In genomic region chr10:49167629-49168540, GRCh38 we compare ENCODE assay signal across 31 cellular contexts. TPM values are rescaled to one million over a fixed set of nuclear protein-coding genes. Genes with fewer than 3 reads are reported as not detected.
DNase-seq lines count a peak whose midpoint lies in the region; ATAC-seq and TF ChIP-seq lines count a peak whose summit lies in the region.
"Had no signal": no experiment of that assay in that cellular context is flagged by ENCODE, and none has a peak within 500 bp of the region (broad histone marks: within the 10 kb centered on the region; RNA-seq: fewer than 3 reads in every experiment).

No MANE protein-coding gene starts in this region.

- no peaks in the 10 kb centered on the region for H3K36me3 ChIP-seq in neural progenitor cell
- H3K36me3 ChIP-seq in gastrocnemius medialis = no peaks in the 10 kb centered on the region
- no peaks in the 10 kb centered on the region for H3K36me3 ChIP-seq in mammary epithelial cell (ENCODE audit: insufficient read depth, low read length)
- no peaks in the 10 kb centered on the region for H3K36me3 ChIP-seq in MG63
- H3K36me3 ChIP-seq: cardiac muscle cell, pancreas, right atrium auricular region had no signal

- in situ Hi-C loops in gastrocnemius medialis (cut with MboI; ENCODE audit: low sequenced_read_pairs in 4 of 4) (loop anchor here in 2 of 4 donors (10.0 to 25.0 kb wide), 2 partner anchors 183 to 506 kb away; no protein-coding TSS in a partner anchor), mammary epithelial cell (cut with MboI; ENCODE audit: low sequenced_read_pairs in 2 of 2) (no loop called here)

- H4K20me1 ChIP-seq in neural progenitor cell (ENCODE audit: low read depth) (no peaks in the 10 kb centered on the region), mammary epithelial cell (ENCODE audit: insufficient read depth, low read length) (no peaks in the 10 kb centered on the region)

- H3K4me1 Mint-ChIP-seq in dendritic cell treated with granulocyte-macrophage colony-stimulating factor and Interleukin-4, amounts not matched to agents 40 ng/mL and 50 ng/mL, for 4 days (ENCODE audit: low read depth) = peaks cover 99% of the 10 kb centered on the region
- H3K4me1 Mint-ChIP-seq in neural progenitor cell = peaks cover 15% of the 10 kb centered on the region

- H3K4me3 ChIP-seq in neural progenitor cell (no peak overlapping the region), gastrocnemius medialis (no peak overlapping the region), mammary epithelial cell (replicated peaks in 1 of 3; ENCODE audit: insufficient read depth in 1 of 3, low read depth in 2 of 3, low read length in 3 of 3) (no peak overlapping the region), MG63 (no peak overlapping the region)
- H3K4me3 ChIP-seq: cardiac muscle cell, esophagus muscularis mucosa, pancreas, right atrium auricular region, testis had no signal

- TF ChIP-seq POLR2A in gastrocnemius medialis (IDR thresholded peaks at IDR 0.05) = no peak

- H3K27ac Mint-ChIP-seq in dendritic cell treated with granulocyte-macrophage colony-stimulating factor and Interleukin-4, amounts not matched to agents 40 ng/mL and 50 ng/mL, for 4 days = peak overlapping the region; percentile 77
- H3K27ac Mint-ChIP-seq in neural progenitor cell = peak overlapping the region; percentile 38
- H3K27ac Mint-ChIP-seq: HFFc6 had no signal

- H3K4me1 ChIP-seq in neural progenitor cell (no peaks in the 10 kb centered on the region), gastrocnemius medialis (peaks cover 0 to 2% of the 10 kb centered on the region in 2 donors), mammary epithelial cell (ENCODE audit: insufficient read depth, low read length) (no peaks in the 10 kb centered on the region)
- H3K4me1 ChIP-seq: pancreas, testis had no signal

- no peaks in the 10 kb centered on the region for H3K9me3 Mint-ChIP-seq in dendritic cell treated with granulocyte-macrophage colony-stimulating factor and Interleukin-4, amounts not matched to agents 40 ng/mL and 50 ng/mL, for 4 days
- peaks cover 3% of the 10 kb centered on the region for H3K9me3 Mint-ChIP-seq in neural progenitor cell
- H3K9me3 Mint-ChIP-seq: activated B cell treated with CpG ODN at 0.5 μM for 24 hours; CD4-positive, CD25-positive, alpha-beta regulatory T cell; HFFc6; naive thymus-derived CD8-positive, alpha-beta T cell; stimulated activated naive CD8-positive, alpha-beta T cell treated with anti-CD3 and anti-CD28 coated beads, Interleukin-15, Interleukin-2, amounts not matched to agents 100 ng/mL and 50 ng/mL, for 24 hours had no signal

- H3K9ac ChIP-seq in neural progenitor cell = no peak overlapping the region
- no peak overlapping the region for H3K9ac ChIP-seq in mammary epithelial cell (ENCODE audit: insufficient read depth, low read length)

- H3K27ac ChIP-seq in neural progenitor cell = no peak overlapping the region
- no peak overlapping the region for H3K27ac ChIP-seq in gastrocnemius medialis
- no peak overlapping the region for H3K27ac ChIP-seq in mammary epithelial cell (ENCODE audit: insufficient read depth, low read depth, low read length)
- H3K27ac ChIP-seq: cardiac muscle cell, esophagus muscularis mucosa, pancreas, right atrium auricular region, RWPE1, testis had no signal

- peaks cover 2% of the 10 kb centered on the region for H3K27me3 Mint-ChIP-seq in dendritic cell treated with granulocyte-macrophage colony-stimulating factor and Interleukin-4, amounts not matched to agents 40 ng/mL and 50 ng/mL, for 4 days
- peaks cover 15% of the 10 kb centered on the region for H3K27me3 Mint-ChIP-seq in neural progenitor cell (ENCODE audit: insufficient read depth, low read depth)
- H3K27me3 Mint-ChIP-seq: activated B cell treated with CpG ODN at 0.5 μM for 24 hours; CD4-positive, CD25-positive, alpha-beta regulatory T cell had no signal

- CTCF ChIA-PET in mammary epithelial cell (lab: Charles Lee; ENCODE audit: low non-redundant PET) = no interaction called here

- no peak for TF ChIP-seq CTCF in neural progenitor cell (IDR thresholded peaks at IDR 0.05)
- TF ChIP-seq CTCF in gastrocnemius medialis (IDR thresholded peaks at IDR 0.05 in 4 of 5, conservative IDR thresholded peaks at IDR 0.05 in 1 of 5) = no peak
- no peak for TF ChIP-seq CTCF in mammary epithelial cell (conservative IDR thresholded peaks at IDR 0.05 in 1 of 2, IDR thresholded peaks at IDR 0.05 in 1 of 2; ENCODE audit: extremely low read depth in 1 of 2, insufficient read depth in 1 of 2, low read depth in 1 of 2, low read length in 2 of 2)

- H2AFZ ChIP-seq in neural progenitor cell (replicated peaks) = no peak overlapping the region
- H2AFZ ChIP-seq in mammary epithelial cell (ENCODE audit: low read depth, low read length) = no peak overlapping the region

- DNase-seq in cardiac septum (ENCODE audit: low spot score) (peak; percentile 27), Right ventricle myocardium superior (no peak), neural progenitor cell (ENCODE audit: low spot score) (no peak), gastrocnemius medialis (no peak), mammary epithelial cell (no peak), NOMO-1 treated with dmso at 0.1 percent for 144 hours (lab: John Stamatoyannopoulos, UW; ENCODE audit: unreplicated experiment) (no peak), MG63 (no peak)
- DNase-seq: activated B cell treated with CpG ODN at 0.5 μM for 24 hours; activated CD4-positive, alpha-beta T cell treated with anti-CD3 and anti-CD28 coated beads, Interleukin-2, amount 50 U/mL, for 1 hour; CD4-positive, CD25-positive, alpha-beta regulatory T cell; dermis blood vessel endothelial cell; DND-41; foreskin fibroblast; GOT3; HFFc6; IMR-90; naive thymus-derived CD8-positive, alpha-beta T cell; pancreas; stimulated activated CD4-positive, alpha-beta T cell treated with anti-CD3 and anti-CD28 coated beads, Interleukin-1b, Interleukin-23, amount 100 ng/mL, for 48 hours; T-helper 1 cell; testis had no signal

- no peaks in the 10 kb centered on the region for H3F3A ChIP-seq in neural progenitor cell (ENCODE audit: low read depth)

- ATAC-seq in Right ventricle myocardium superior (ENCODE audit: poor library complexity) (no peak), gastrocnemius medialis (no peak)
- ATAC-seq: naive thymus-derived CD8-positive, alpha-beta T cell had no signal

- H3K27me3 ChIP-seq in neural progenitor cell (no peaks in the 10 kb centered on the region), gastrocnemius medialis (no peaks in the 10 kb centered on the region), mammary epithelial cell (ENCODE audit: insufficient read depth, low read length) (peaks cover 2% of the 10 kb centered on the region), MG63 (no peaks in the 10 kb centered on the region)
- H3K27me3 ChIP-seq: cardiac muscle cell, esophagus muscularis mucosa, pancreas, right atrium auricular region, testis had no signal

- dilution Hi-C loops in mammary epithelial cell (cut with HindIII; ENCODE audit: low sequenced_read_pairs) = no loop called here

- H3K79me2 ChIP-seq in neural progenitor cell (ENCODE audit: low read depth) (no peaks in the 10 kb centered on the region), mammary epithelial cell (ENCODE audit: insufficient read depth, low read length) (no peaks in the 10 kb centered on the region)

- 69% methylated on average over 11 of the region's 12 CpGs for WGBS in mammary epithelial cell (ENCODE audit: low coverage, missing lambda C conversion rate)

- H3K36me3 Mint-ChIP-seq in dendritic cell treated with granulocyte-macrophage colony-stimulating factor and Interleukin-4, amounts not matched to agents 40 ng/mL and 50 ng/mL, for 4 days (ENCODE audit: low read depth) = peaks cover 84% of the 10 kb centered on the region
- no peaks in the 10 kb centered on the region for H3K36me3 Mint-ChIP-seq in neural progenitor cell
- H3K36me3 Mint-ChIP-seq: CD4-positive, CD25-positive, alpha-beta regulatory T cell; naive thymus-derived CD8-positive, alpha-beta T cell had no signal

- intact Hi-C loops in cardiac septum (cut with DNase I) = loop anchor here (10.0 kb wide), 1 partner anchor 283 kb away; no protein-coding TSS in a partner anchor
- intact Hi-C loops in Right ventricle myocardium superior (cut with DNase I) = loop anchor here (10.0 kb wide), 1 partner anchor 503 kb away; no protein-coding TSS in a partner anchor
- intact Hi-C loops in dendritic cell treated with granulocyte-macrophage colony-stimulating factor and Interleukin-4, amounts not matched to agents 40 ng/mL and 50 ng/mL, for 4 days (cut with micrococcal nuclease) = loop anchor here (10.0 kb wide), 1 partner anchor 183 kb away; no protein-coding TSS in a partner anchor
- intact Hi-C loops in gastrocnemius medialis (cut with DNase I; ENCODE audit: low total_unique reads) = no loop called here
- intact Hi-C loops in mammary epithelial cell (cut with micrococcal nuclease) = no loop called here

- no TSS peak for BruUV-seq in mammary epithelial cell (replicated peaks; lab: Mats Ljungman, UMichigan)

- H3K4me3 Mint-ChIP-seq in dendritic cell treated with granulocyte-macrophage colony-stimulating factor and Interleukin-4, amounts not matched to agents 40 ng/mL and 50 ng/mL, for 4 days = no peak overlapping the region
- no peak overlapping the region for H3K4me3 Mint-ChIP-seq in neural progenitor cell
- H3K4me3 Mint-ChIP-seq: activated B cell treated with CpG ODN at 0.5 μM for 24 hours; CD4-positive, CD25-positive, alpha-beta regulatory T cell; HFFc6; naive thymus-derived CD8-positive, alpha-beta T cell; stimulated activated naive CD8-positive, alpha-beta T cell treated with anti-CD3 and anti-CD28 coated beads, Interleukin-15, Interleukin-2, amounts not matched to agents 100 ng/mL and 50 ng/mL, for 24 hours had no signal

- no peaks in the 10 kb centered on the region for H3K9me3 ChIP-seq in neural progenitor cell (ENCODE audit: low read depth)
- no peaks in the 10 kb centered on the region for H3K9me3 ChIP-seq in gastrocnemius medialis
- H3K9me3 ChIP-seq in mammary epithelial cell (replicated peaks; ENCODE audit: insufficient read depth, low read length) = no peaks in the 10 kb centered on the region
- no peaks in the 10 kb centered on the region for H3K9me3 ChIP-seq in MG63
- H3K9me3 ChIP-seq: esophagus muscularis mucosa, pancreas, right atrium auricular region, testis had no signal

- H3K4me2 ChIP-seq in neural progenitor cell = no peak overlapping the region
- no peak overlapping the region for H3K4me2 ChIP-seq in mammary epithelial cell (ENCODE audit: insufficient read depth, low read depth, low read length)

RNA-seq across cellular contexts. Expression of gene TMEM273, which starts 20.3 kb away (rescaled TPM):
- total RNA-seq in cardiac septum (16.6 TPM), Right ventricle myocardium superior (28.5 TPM), neural progenitor cell (ENCODE audit: low replicate concordance) (not detected in 2 replicates), gastrocnemius medialis (10 to 100 TPM in 1 of 4 donors, 1 to 10 TPM in 3; 4.9 to 11.2 (median 7.8) TPM), mammary epithelial cell (not detected)
- not detected for polyA plus RNA-seq in mammary epithelial cell
- polyA minus RNA-seq in mammary epithelial cell = not detected
- not detected in 2 replicates for total RNA-seq in MG63 (2014; rRNA removed; shearing (Covaris generic); ENCODE audit: low replicate concordance)
- total RNA-seq: A673, astrocyte, cardiac muscle cell, HFFc6, IMR-90 had no signal
- polyA plus RNA-seq: cardiac muscle cell, IMR-90, keratinocyte had no signal

RNA-seq across cellular contexts. Expression of gene FAM170B, which starts 34.1 kb away (rescaled TPM):
- total RNA-seq in cardiac septum = not detected
- total RNA-seq in Right ventricle myocardium superior = not detected
- total RNA-seq in neural progenitor cell (ENCODE audit: low replicate concordance) = not detected in 2 replicates
- total RNA-seq in gastrocnemius medialis = not detected
- total RNA-seq in mammary epithelial cell = not detected
- polyA plus RNA-seq in mammary epithelial cell = not detected
- polyA minus RNA-seq in mammary epithelial cell = not detected
- total RNA-seq in MG63 (2014; rRNA removed; shearing (Covaris generic); ENCODE audit: low replicate concordance) = not detected in 2 replicates
- total RNA-seq: A673; activated B cell treated with CpG ODN at 0.5 μM for 24 hours; astrocyte; cardiac muscle cell; CD4-positive, CD25-positive, alpha-beta regulatory T cell; dermis blood vessel endothelial cell; esophagus muscularis mucosa; HFFc6; IMR-90; lower leg skin; naive thymus-derived CD8-positive, alpha-beta T cell; pancreas; right atrium auricular region had no signal
- polyA plus RNA-seq: cardiac muscle cell; CD4-positive, CD25-positive, alpha-beta regulatory T cell; IMR-90; keratinocyte; naive thymus-derived CD8-positive, alpha-beta T cell; pancreas had no signal

RNA-seq across cellular contexts. Expression of gene VSTM4, which starts 52.6 kb away (rescaled TPM):
- total RNA-seq in cardiac septum (24.4 TPM), Right ventricle myocardium superior (22.4 TPM), neural progenitor cell (ENCODE audit: low replicate concordance) (0.92 and 1.2 TPM in 2 replicates), gastrocnemius medialis (1 to 10 TPM; 1.8 to 4.0 (median 2.6) TPM), mammary epithelial cell (under 1 TPM in 1 of 2 donors, not detected in 1; under 0.01 TPM)
- not detected for polyA plus RNA-seq in mammary epithelial cell
- not detected for polyA minus RNA-seq in mammary epithelial cell
- total RNA-seq in MG63 (2014; rRNA removed; shearing (Covaris generic); ENCODE audit: low replicate concordance) = 1.7 and 2.8 TPM in 2 replicates
- total RNA-seq: activated B cell treated with CpG ODN at 0.5 μM for 24 hours; CD4-positive, CD25-positive, alpha-beta regulatory T cell; naive thymus-derived CD8-positive, alpha-beta T cell had no signal
- polyA plus RNA-seq: keratinocyte had no signal

Comparison
In these comparisons a context has a peak if more than half of its experiments do, and no peak if none do; other contexts are left out.
1. intact Hi-C loops: an anchor here in cardiac septum (10.0 kb wide), Right ventricle myocardium superior (10.0 kb wide) and dendritic cell treated with granulocyte-macrophage colony-stimulating factor and Interleukin-4, amounts not matched to agents 40 ng/mL and 50 ng/mL, for 4 days (10.0 kb wide); none called in gastrocnemius medialis and mammary epithelial cell.